Comparison of ENCODE assay signal across 8 cellular contexts in the genomic region with DNA sequence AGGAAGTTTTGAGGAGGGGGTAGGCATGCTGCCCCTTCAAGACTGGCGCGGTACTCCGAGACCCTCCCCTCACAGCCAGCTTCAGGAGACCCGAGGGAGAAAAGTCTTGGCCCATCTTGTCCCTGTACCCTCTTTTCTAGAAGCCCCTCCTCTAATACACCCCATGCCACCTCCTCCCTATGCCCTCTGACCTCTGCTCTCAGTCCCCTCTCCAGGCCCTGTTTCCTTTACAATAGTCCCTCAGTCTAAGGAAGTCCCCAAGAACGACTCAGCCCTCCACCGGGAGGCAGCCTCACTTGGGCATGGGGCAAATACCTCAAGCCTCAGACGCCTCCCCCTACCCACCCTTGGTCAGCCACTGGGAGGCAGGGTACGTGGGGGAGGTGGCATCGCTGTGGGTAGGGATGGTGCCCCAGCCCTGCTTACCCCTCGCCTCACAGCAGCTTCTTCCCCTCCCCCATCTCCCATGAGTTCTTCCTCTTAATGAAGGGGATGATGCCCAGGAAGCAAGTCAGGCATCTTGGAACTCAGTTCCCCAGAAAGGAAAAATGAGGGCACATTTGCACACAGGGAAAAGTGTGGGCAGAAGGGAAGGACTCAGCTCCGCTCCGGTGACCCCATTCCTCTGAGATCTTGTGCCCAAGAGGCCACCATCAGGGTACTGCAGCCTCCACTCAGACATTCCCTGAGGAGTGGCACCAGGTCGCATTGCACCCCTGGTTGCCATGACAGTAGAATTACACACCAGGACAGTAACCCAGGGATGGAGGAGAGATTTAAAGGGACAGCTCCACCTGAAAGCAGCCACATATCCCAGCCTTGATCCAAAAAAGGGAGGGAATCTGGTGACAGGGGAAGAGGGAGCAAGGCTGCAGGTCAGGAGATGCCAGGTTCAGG. TPM values are rescaled to one million over a fixed set of nuclear protein-coding genes. Genes with fewer than 3 reads are reported as not detected.
DNase-seq lines count a peak whose midpoint lies in the region; ATAC-seq and TF ChIP-seq lines count a peak whose summit lies in the region.

No MANE protein-coding gene starts in this region.

- H3K4me1 Mint-ChIP-seq in Calu3 (ENCODE audit: low read depth, unreplicated experiment) (peaks cover 22% of the 10 kb centered on the region), osteocyte (ENCODE audit: unreplicated experiment) (peaks cover 13% of the 10 kb centered on the region)
- peaks cover 3 to 19% of the 10 kb centered on the region in 2 donors for H3K4me1 Mint-ChIP-seq in effector memory CD8-positive, alpha-beta T cell (ENCODE audit: low read depth in 2 of 2)

- peak overlapping the region; percentile 51 for H3K27ac Mint-ChIP-seq in Calu3 (ENCODE audit: unreplicated experiment)
- H3K27ac Mint-ChIP-seq in effector memory CD8-positive, alpha-beta T cell, result peak overlapping the region in 1 of 2 donors; percentile 63
- no peak overlapping the region for H3K27ac Mint-ChIP-seq in osteocyte (ENCODE audit: unreplicated experiment)

- peaks cover 14% of the 10 kb centered on the region for H3K36me3 Mint-ChIP-seq in Calu3 (ENCODE audit: insufficient read depth, unreplicated experiment)
- peaks cover 7% of the 10 kb centered on the region for H3K36me3 Mint-ChIP-seq in effector memory CD8-positive, alpha-beta T cell (ENCODE audit: insufficient read depth)
- peaks cover 2% of the 10 kb centered on the region for H3K36me3 Mint-ChIP-seq in osteocyte (ENCODE audit: unreplicated experiment)

- no peak for TF ChIP-seq POLR2A in NB4 (IDR thresholded peaks at IDR 0.05; ENCODE audit: extremely low read depth, insufficient read length)

- CTCF ChIA-PET in Calu3 (lab: Charles Lee), result interaction anchor here (0.7 to 1.5 kb wide), 5 partner anchors 9 to 242 kb away, joined by 3 to 4 read pairs (median 4); no protein-coding TSS in a partner anchor

- BruUV-seq in Calu3 (replicated peaks; lab: Mats Ljungman, UMichigan), result no TSS peak

- peak overlapping the region; percentile 25 for H3K4me3 ChIP-seq in NB4 (ENCODE audit: low read depth, low read length)
- H3K4me3 ChIP-seq in mucosa of descending colon, result no peak overlapping the region

- H3K9me3 ChIP-seq in mucosa of descending colon, result no peaks in the 10 kb centered on the region

- TF ChIP-seq CTCF in Calu3 (IDR thresholded peaks at IDR 0.05; ENCODE audit: unreplicated experiment), result no peak
- no peak for TF ChIP-seq CTCF in NB4 (IDR thresholded peaks at IDR 0.05; ENCODE audit: low read depth, low read length)
- TF ChIP-seq CTCF in osteocyte (IDR thresholded peaks at IDR 0.05), result no peak
- TF ChIP-seq CTCF in mucosa of descending colon (IDR thresholded peaks at IDR 0.05), result no peak

- no peaks in the 10 kb centered on the region for H3K9me3 Mint-ChIP-seq in Calu3 (ENCODE audit: low read depth, unreplicated experiment)
- no peaks in the 10 kb centered on the region for H3K9me3 Mint-ChIP-seq in effector memory CD8-positive, alpha-beta T cell
- H3K9me3 Mint-ChIP-seq in osteocyte (ENCODE audit: unreplicated experiment), result no peaks in the 10 kb centered on the region

- H3K4me3 Mint-ChIP-seq in Calu3 (ENCODE audit: low read depth, unreplicated experiment) (peak overlapping the region; percentile 75), osteocyte (ENCODE audit: unreplicated experiment) (peak overlapping the region; percentile 79)
- peak overlapping the region; percentile 64 to 70 for H3K4me3 Mint-ChIP-seq in effector memory CD8-positive, alpha-beta T cell

- DNase-seq in Calu3 (no peak), NB4 (ENCODE audit: low read depth) (no peak), osteocyte (ENCODE audit: extremely low spot score, unreplicated experiment) (no peak), NCI-H1105 (lab: John Stamatoyannopoulos, UW) (no peak), mucosa of descending colon (no peak), nucleus accumbens (lab: John Stamatoyannopoulos, UW) (no peak)
- no peak for DNase-seq in effector memory CD8-positive, alpha-beta T cell
- DNase-seq in NK-92 treated with Interleukin-12 subunit alpha and Interleukin-12 subunit beta, amount 100 ng/mL, for 24 hours (lab: John Stamatoyannopoulos, UW), result no peak

- H3K27me3 Mint-ChIP-seq in Calu3 (ENCODE audit: unreplicated experiment), result peaks cover 77% of the 10 kb centered on the region
- H3K27me3 Mint-ChIP-seq in effector memory CD8-positive, alpha-beta T cell, result peaks cover 53 to 77% of the 10 kb centered on the region in 2 donors
- H3K27me3 Mint-ChIP-seq in osteocyte (ENCODE audit: unreplicated experiment), result peaks cover 6% of the 10 kb centered on the region

- H3K4me1 ChIP-seq in mucosa of descending colon (ENCODE audit: low read depth), result peaks cover 4% of the 10 kb centered on the region

- ATAC-seq in effector memory CD8-positive, alpha-beta T cell (replicated peaks), result no peak
- no peak for ATAC-seq in mucosa of descending colon

- no peaks in the 10 kb centered on the region for H3K36me3 ChIP-seq in mucosa of descending colon (ENCODE audit: low read depth)

- intact Hi-C loops in Calu3 (cut with micrococcal nuclease; ENCODE audit: unreplicated experiment), result no loop called here
- intact Hi-C loops in mucosa of descending colon (cut with DNase I, micrococcal nuclease), result no loop called here

RNA-seq across cellular contexts. Expression of a gene that starts 6.2 kb away (rescaled TPM):
- total RNA-seq in Calu3 (2022) (5.5 and 6.7 TPM in 2 replicates), osteocyte (3.5 and 4.4 TPM in 2 replicates), mucosa of descending colon (10 to 100 TPM in 1 of 3 donors, 1 to 10 TPM in 1, under 1 TPM in 1; 0.55 to 13.2 (median 1.1) TPM)

RNA-seq across cellular contexts. Expression of a gene that starts 41.2 kb away (rescaled TPM):
- total RNA-seq in Calu3 (2022) (not detected in 2 replicates), osteocyte (not detected in 2 replicates), mucosa of descending colon (1 to 10 TPM in 1 of 3 donors, not detected in 2; 1.5 TPM)

RNA-seq across cellular contexts. Expression of a gene that starts 52.6 kb away (rescaled TPM):
- total RNA-seq in Calu3 (2022) (not detected in 2 replicates), osteocyte (not detected in 2 replicates), mucosa of descending colon (100 to 1,000 TPM in 1 of 3 donors, 10 to 100 TPM in 2; 22.0 to 141 (median 55.4) TPM)

RNA-seq across cellular contexts. Expression of a gene that starts 54.1 kb away (rescaled TPM):
- total RNA-seq in Calu3 (2022), result not detected in 2 replicates
- not detected in 2 replicates for total RNA-seq in osteocyte
- total RNA-seq in mucosa of descending colon, result 1 to 10 TPM in 1 of 3 donors, not detected in 2; 1.3 TPM

Comparison
In these comparisons a context has a peak if more than half of its experiments do, and no peak if none do; other contexts are left out.
1. RNA of a gene that starts 52.6 kb away (total RNA-seq): 22.0 to 141 TPM in mucosa of descending colon; not detected in Calu3 and not detected in osteocyte; every median in the first group is over 10 times any median in the second.
2. Peak in every context shown above with its lines, with median percentiles within 50 percentile points of each other: H3K4me3 Mint-ChIP-seq.